ENCODE assay signal across 1 cellular context in the genomic region with DNA sequence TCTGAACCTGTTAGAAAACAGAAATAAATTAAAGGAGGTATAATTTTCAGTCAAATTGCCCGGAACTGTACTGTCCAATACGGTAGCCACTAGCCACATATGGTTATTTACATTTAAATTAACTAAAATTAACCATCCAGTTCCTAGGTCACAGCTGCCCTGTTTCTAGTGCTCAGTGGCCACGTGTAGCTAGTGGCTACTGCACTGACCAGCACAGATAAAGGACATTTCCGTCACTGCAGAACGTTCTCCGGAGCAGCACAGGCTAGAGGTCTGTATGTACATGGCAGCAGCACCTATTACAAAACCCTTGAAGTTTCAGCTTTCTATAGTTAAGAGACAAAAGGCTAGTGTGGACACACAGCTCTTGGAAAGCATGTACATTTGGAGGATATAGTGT.
TF ChIP-seq lines count a peak whose summit lies in the region.

No MANE protein-coding gene starts in this region.

TF ChIP-seq in K562, 482 proteins besides CTCF, POLR2A, EP300 and RAD21 (continued from another document):
- TF ChIP-seq, protein P1, sequence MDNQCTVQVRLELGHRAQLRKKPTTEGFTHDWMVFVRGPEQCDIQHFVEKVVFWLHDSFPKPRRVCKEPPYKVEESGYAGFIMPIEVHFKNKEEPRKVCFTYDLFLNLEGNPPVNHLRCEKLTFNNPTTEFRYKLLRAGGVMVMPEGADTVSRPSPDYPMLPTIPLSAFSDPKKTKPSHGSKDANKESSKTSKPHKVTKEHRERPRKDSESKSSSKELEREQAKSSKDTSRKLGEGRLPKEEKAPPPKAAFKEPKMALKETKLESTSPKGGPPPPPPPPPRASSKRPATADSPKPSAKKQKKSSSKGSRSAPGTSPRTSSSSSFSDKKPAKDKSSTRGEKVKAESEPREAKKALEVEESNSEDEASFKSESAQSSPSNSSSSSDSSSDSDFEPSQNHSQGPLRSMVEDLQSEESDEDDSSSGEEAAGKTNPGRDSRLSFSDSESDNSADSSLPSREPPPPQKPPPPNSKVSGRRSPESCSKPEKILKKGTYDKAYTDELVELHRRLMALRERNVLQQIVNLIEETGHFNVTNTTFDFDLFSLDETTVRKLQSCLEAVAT (IDR thresholded peaks at IDR 0.05) = no peak
- peak in 1 of 3 experiments; percentile 9 for TF ChIP-seq YY1 (IDR thresholded peaks at IDR 0.05; ENCODE audit: borderline replicate concordance in 1 of 3, control insufficient read depth in 1 of 3, extremely low read depth in 1 of 3, insufficient read depth in 3 of 3, insufficient read length in 1 of 3, insufficient replicate concordance in 2 of 3, low read depth in 1 of 3, low read length in 2 of 3)
- no peak for TF ChIP-seq PCBP2 (IDR thresholded peaks at IDR 0.05; ENCODE audit: low read depth, low read length, poor library complexity, severe bottlenecking)
- TF ChIP-seq, protein P2, sequence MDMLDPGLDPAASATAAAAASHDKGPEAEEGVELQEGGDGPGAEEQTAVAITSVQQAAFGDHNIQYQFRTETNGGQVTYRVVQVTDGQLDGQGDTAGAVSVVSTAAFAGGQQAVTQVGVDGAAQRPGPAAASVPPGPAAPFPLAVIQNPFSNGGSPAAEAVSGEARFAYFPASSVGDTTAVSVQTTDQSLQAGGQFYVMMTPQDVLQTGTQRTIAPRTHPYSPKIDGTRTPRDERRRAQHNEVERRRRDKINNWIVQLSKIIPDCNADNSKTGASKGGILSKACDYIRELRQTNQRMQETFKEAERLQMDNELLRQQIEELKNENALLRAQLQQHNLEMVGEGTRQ (CRISPR knock-in tag; IDR thresholded peaks at IDR 0.05) = peak; percentile 59
- TF ChIP-seq, protein P3, sequence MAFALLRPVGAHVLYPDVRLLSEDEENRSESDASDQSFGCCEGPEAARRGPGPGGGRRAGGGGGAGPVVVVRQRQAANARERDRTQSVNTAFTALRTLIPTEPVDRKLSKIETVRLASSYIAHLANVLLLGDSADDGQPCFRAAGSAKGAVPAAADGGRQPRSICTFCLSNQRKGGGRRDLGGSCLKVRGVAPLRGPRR (CRISPR knock-in tag; IDR thresholded peaks at IDR 0.05) = 0 out of 2 replicates have a peak, but pooled peaks have one; percentile 6
- TF ChIP-seq ZFP36 (IDR thresholded peaks at IDR 0.05; ENCODE audit: low read depth, low read length, partially characterized antibody) = no peak
- TF ChIP-seq ZNF699 (CRISPR knock-in tag; IDR thresholded peaks at IDR 0.05; ENCODE audit: insufficient replicate concordance) = no peak
- TF ChIP-seq, protein P4, sequence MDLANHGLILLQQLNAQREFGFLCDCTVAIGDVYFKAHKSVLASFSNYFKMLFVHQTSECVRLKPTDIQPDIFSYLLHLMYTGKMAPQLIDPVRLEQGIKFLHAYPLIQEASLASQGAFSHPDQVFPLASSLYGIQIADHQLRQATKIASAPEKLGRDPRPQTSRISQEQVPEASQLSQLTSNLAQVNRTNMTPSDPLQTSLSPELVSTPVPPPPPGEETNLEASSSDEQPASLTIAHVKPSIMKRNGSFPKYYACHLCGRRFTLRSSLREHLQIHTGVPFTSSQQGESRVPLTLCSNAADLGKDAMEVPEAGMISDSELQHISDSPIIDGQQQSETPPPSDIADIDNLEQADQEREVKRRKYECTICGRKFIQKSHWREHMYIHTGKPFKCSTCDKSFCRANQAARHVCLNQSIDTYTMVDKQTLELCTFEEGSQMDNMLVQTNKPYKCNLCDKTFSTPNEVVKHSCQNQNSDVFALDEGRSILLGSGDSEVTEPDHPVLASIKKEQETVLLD (IDR thresholded peaks at IDR 0.05) = no peak
- TF ChIP-seq POLR2H (tag; IDR thresholded peaks at IDR 0.05; ENCODE audit: low read depth) = no peak
- no peak for TF ChIP-seq YBX1 (IDR thresholded peaks at IDR 0.05)
- no peak for TF ChIP-seq NFIC (IDR thresholded peaks at IDR 0.05)
- no peak for TF ChIP-seq KLF1 (tag; IDR thresholded peaks at IDR 0.05)
- peak; percentile 29; the same call in 1 of the 2 replicates for TF ChIP-seq CXXC5 (CRISPR knock-in tag; IDR thresholded peaks at IDR 0.05)
- no peak for TF ChIP-seq PHF8 (IDR thresholded peaks at IDR 0.05; ENCODE audit: borderline replicate concordance, low read length)
- TF ChIP-seq, protein P5, sequence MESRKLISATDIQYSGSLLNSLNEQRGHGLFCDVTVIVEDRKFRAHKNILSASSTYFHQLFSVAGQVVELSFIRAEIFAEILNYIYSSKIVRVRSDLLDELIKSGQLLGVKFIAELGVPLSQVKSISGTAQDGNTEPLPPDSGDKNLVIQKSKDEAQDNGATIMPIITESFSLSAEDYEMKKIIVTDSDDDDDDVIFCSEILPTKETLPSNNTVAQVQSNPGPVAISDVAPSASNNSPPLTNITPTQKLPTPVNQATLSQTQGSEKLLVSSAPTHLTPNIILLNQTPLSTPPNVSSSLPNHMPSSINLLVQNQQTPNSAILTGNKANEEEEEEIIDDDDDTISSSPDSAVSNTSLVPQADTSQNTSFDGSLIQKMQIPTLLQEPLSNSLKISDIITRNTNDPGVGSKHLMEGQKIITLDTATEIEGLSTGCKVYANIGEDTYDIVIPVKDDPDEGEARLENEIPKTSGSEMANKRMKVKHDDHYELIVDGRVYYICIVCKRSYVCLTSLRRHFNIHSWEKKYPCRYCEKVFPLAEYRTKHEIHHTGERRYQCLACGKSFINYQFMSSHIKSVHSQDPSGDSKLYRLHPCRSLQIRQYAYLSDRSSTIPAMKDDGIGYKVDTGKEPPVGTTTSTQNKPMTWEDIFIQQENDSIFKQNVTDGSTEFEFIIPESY (CRISPR knock-in tag; IDR thresholded peaks at IDR 0.05) = no peak
- no peak for TF ChIP-seq RBFOX2 (IDR thresholded peaks at IDR 0.05; ENCODE audit: low read depth, low read length)
